In genomic region chr2:207107120-207107519, GRCh38 we compare ENCODE assay signal across 11 cellular contexts.
"Had no signal": no experiment of that assay in that cellular context is flagged by ENCODE, and none has a peak within 500 bp of the region (broad histone marks: within the 10 kb centered on the region; RNA-seq: fewer than 3 reads in every experiment).

No MANE protein-coding gene starts in this region.

- H3K4me3 Mint-ChIP-seq: activated CD4-positive, alpha-beta memory T cell treated with anti-CD3 and anti-CD28 coated beads, Interleukin-2, amount 10 ng/mL, durations not matched to agents 7 days and 5 days; activated naive CD8-positive, alpha-beta T cell treated with anti-CD3 and anti-CD28 coated beads, Interleukin-2, amount 10 ng/mL, durations not matched to agents 7 days and 5 days; activated T-cell treated with anti-CD3 and anti-CD28 coated beads, Interleukin-2, amount 50 U/mL, for 72 hours; stimulated activated effector memory CD8-positive, alpha-beta T cell treated with anti-CD3 and anti-CD28 coated beads, Interleukin-12 subunit alpha, Interleukin-12 subunit beta, amount 100 ng/mL, for 72 hours; WTC11 had no signal

- H3K27ac ChIP-seq: tibial nerve, uterus had no signal

- H3K27me3 Mint-ChIP-seq: activated CD4-positive, alpha-beta memory T cell treated with anti-CD3 and anti-CD28 coated beads, Interleukin-2, amount 10 ng/mL, durations not matched to agents 7 days and 5 days; activated naive CD8-positive, alpha-beta T cell treated with anti-CD3 and anti-CD28 coated beads, Interleukin-2, amount 10 ng/mL, durations not matched to agents 7 days and 5 days had no signal

- H3K27ac Mint-ChIP-seq: activated CD4-positive, alpha-beta memory T cell treated with anti-CD3 and anti-CD28 coated beads, Interleukin-2, amount 10 ng/mL, durations not matched to agents 7 days and 5 days; activated naive CD8-positive, alpha-beta T cell treated with anti-CD3 and anti-CD28 coated beads, Interleukin-2, amount 10 ng/mL, durations not matched to agents 7 days and 5 days; activated T-cell treated with anti-CD3 and anti-CD28 coated beads, Interleukin-2, amount 50 U/mL, for 72 hours; stimulated activated effector memory CD8-positive, alpha-beta T cell treated with anti-CD3 and anti-CD28 coated beads, Interleukin-12 subunit alpha, Interleukin-12 subunit beta, amount 100 ng/mL, for 72 hours; WTC11 had no signal

- H3K4me1 Mint-ChIP-seq: stimulated activated effector memory CD8-positive, alpha-beta T cell treated with anti-CD3 and anti-CD28 coated beads, Interleukin-12 subunit alpha, Interleukin-12 subunit beta, amount 100 ng/mL, for 72 hours had no signal

- DNase-seq: activated CD4-positive, alpha-beta memory T cell treated with anti-CD3 and anti-CD28 coated beads, Interleukin-2, amount 10 ng/mL, durations not matched to agents 7 days and 5 days; activated CD4-positive, alpha-beta T cell treated with anti-CD3 and anti-CD28 coated beads for 4 hours; activated naive CD8-positive, alpha-beta T cell treated with anti-CD3 and anti-CD28 coated beads, Interleukin-2, amount 10 ng/mL, durations not matched to agents 7 days and 5 days; activated T-cell treated with anti-CD3 and anti-CD28 coated beads, Interleukin-2, amount 50 U/mL, for 72 hours; heart right ventricle; T-helper 2 cell; uterus had no signal

- ATAC-seq: activated T-cell treated with anti-CD3 and anti-CD28 coated beads, Interleukin-2, amount 50 U/mL, for 72 hours; left colon; stimulated activated effector memory CD8-positive, alpha-beta T cell treated with anti-CD3 and anti-CD28 coated beads, Interleukin-12 subunit alpha, Interleukin-12 subunit beta, amount 100 ng/mL, for 72 hours; WTC11 had no signal

- H3K9me3 Mint-ChIP-seq: activated CD4-positive, alpha-beta memory T cell treated with anti-CD3 and anti-CD28 coated beads, Interleukin-2, amount 10 ng/mL, durations not matched to agents 7 days and 5 days; activated T-cell treated with anti-CD3 and anti-CD28 coated beads, Interleukin-2, amount 50 U/mL, for 72 hours; stimulated activated effector memory CD8-positive, alpha-beta T cell treated with anti-CD3 and anti-CD28 coated beads, Interleukin-12 subunit alpha, Interleukin-12 subunit beta, amount 100 ng/mL, for 72 hours; WTC11 had no signal

- H3K27me3 ChIP-seq: heart right ventricle, tibial nerve, uterus had no signal
